In genomic region chr15:55998478-55998877, GRCh38 we compare ENCODE assay signal across 14 cellular contexts. TPM values are rescaled to one million over a fixed set of nuclear protein-coding genes. Genes with fewer than 3 reads are reported as not detected.
A peak's percentile ranks its signal among the peaks of the same experiment; 100 is the strongest.
DNase-seq lines count a peak whose midpoint lies in the region; ATAC-seq and TF ChIP-seq lines count a peak whose summit lies in the region.
"Had no signal": no experiment of that assay in that cellular context is flagged by ENCODE, and none has a peak within 500 bp of the region (broad histone marks: within the 10 kb centered on the region; RNA-seq: fewer than 3 reads in every experiment).

No MANE protein-coding gene starts in this region.

- no peaks in the 10 kb centered on the region for H3K36me3 Mint-ChIP-seq in WTC11
- H3K36me3 Mint-ChIP-seq in activated CD8-positive, alpha-beta T cell treated with anti-CD3 and anti-CD28 coated beads, Interleukin-2, amount 10 ng/mL, durations not matched to agents 7 days and 5 days (ENCODE audit: low read depth): no peaks in the 10 kb centered on the region

- no peak overlapping the region for H3K4me2 ChIP-seq in smooth muscle cell
- H3K4me2 ChIP-seq: GM23338 had no signal

- H3K27ac ChIP-seq in epithelial cell of prostate (peak overlapping the region; percentile 87), smooth muscle cell (ENCODE audit: low read depth) (peak overlapping the region; percentile 56)

- POLR2A ChIA-PET in WTC11 (lab: Charles Lee): no interaction called here
- POLR2A ChIA-PET in activated CD8-positive, alpha-beta T cell treated with anti-CD3 and anti-CD28 coated beads, Interleukin-2, amount 10 ng/mL, durations not matched to agents 7 days and 5 days (lab: Charles Lee): no interaction called here

- H3K27me3 ChIP-seq in smooth muscle cell (ENCODE audit: low read depth): no peaks in the 10 kb centered on the region

- DNase-seq in HPDE6-E6E7 (ENCODE audit: extremely low spot score) (peak; percentile 35), RPMI7951 (ENCODE audit: low read depth) (peak; percentile 58), epithelial cell of prostate (ENCODE audit: low read depth, low spot score) (no peak), smooth muscle cell (lab: John Stamatoyannopoulos, UW; ENCODE audit: unreplicated experiment) (no peak), NCI-H1092 (lab: John Stamatoyannopoulos, UW) (no peak), WTC11 (ENCODE audit: low spot score) (no peak)
- no peak for DNase-seq in activated CD8-positive, alpha-beta T cell treated with anti-CD3 and anti-CD28 coated beads, Interleukin-2, amount 10 ng/mL, durations not matched to agents 7 days and 5 days
- DNase-seq: AML-193, Caco-2, GDM1, KBM-7, NCI-H1105, NCI-H187 had no signal

- no peaks in the 10 kb centered on the region for H3K9me3 Mint-ChIP-seq in WTC11
- no peaks in the 10 kb centered on the region for H3K9me3 Mint-ChIP-seq in activated CD8-positive, alpha-beta T cell treated with anti-CD3 and anti-CD28 coated beads, Interleukin-2, amount 10 ng/mL, durations not matched to agents 7 days and 5 days (ENCODE audit: insufficient read depth)
- H3K9me3 Mint-ChIP-seq: GM23338 had no signal

- H4K20me1 ChIP-seq in smooth muscle cell (ENCODE audit: low read depth): no peaks in the 10 kb centered on the region

- no peak overlapping the region for H3K4me3 ChIP-seq in smooth muscle cell
- H3K4me3 ChIP-seq: GM23338 had no signal

- no peaks in the 10 kb centered on the region for H3F3A ChIP-seq in smooth muscle cell (ENCODE audit: low read depth)

- CTCF ChIA-PET in WTC11 (lab: Charles Lee): interaction anchor here (1.1 kb wide), 1 partner anchor 53 kb away, joined by 3 read pairs; no protein-coding TSS in a partner anchor
- CTCF ChIA-PET in activated CD8-positive, alpha-beta T cell treated with anti-CD3 and anti-CD28 coated beads, Interleukin-2, amount 10 ng/mL, durations not matched to agents 7 days and 5 days (lab: Charles Lee): interaction anchor here (0.9 kb wide), 1 partner anchor 84 kb away, joined by 3 read pairs; no protein-coding TSS in a partner anchor

- no peak for TF ChIP-seq CTCF in smooth muscle cell (IDR thresholded peaks at IDR 0.05; ENCODE audit: borderline replicate concordance, insufficient read depth, poor library complexity, severe bottlenecking)
- TF ChIP-seq CTCF in WTC11 (IDR thresholded peaks at IDR 0.05): no peak

- no peak overlapping the region for H3K4me3 Mint-ChIP-seq in WTC11
- no peak overlapping the region for H3K4me3 Mint-ChIP-seq in activated CD8-positive, alpha-beta T cell treated with anti-CD3 and anti-CD28 coated beads, Interleukin-2, amount 10 ng/mL, durations not matched to agents 7 days and 5 days
- H3K4me3 Mint-ChIP-seq: GM23338 had no signal

- 86% methylated on average over 1 of the region's 1 CpG for WGBS in smooth muscle cell (ENCODE audit: low lambda C conversion rate)

- no peak for ATAC-seq in WTC11
- no peak for ATAC-seq in activated CD8-positive, alpha-beta T cell treated with anti-CD3 and anti-CD28 coated beads, Interleukin-2, amount 10 ng/mL, durations not matched to agents 7 days and 5 days
- ATAC-seq: GM23338 had no signal

- H3K27ac Mint-ChIP-seq in WTC11: no peak overlapping the region
- no peak overlapping the region for H3K27ac Mint-ChIP-seq in activated CD8-positive, alpha-beta T cell treated with anti-CD3 and anti-CD28 coated beads, Interleukin-2, amount 10 ng/mL, durations not matched to agents 7 days and 5 days
- H3K27ac Mint-ChIP-seq: GM23338 had no signal

- peaks cover 29% of the 10 kb centered on the region for H3K27me3 Mint-ChIP-seq in WTC11 (ENCODE audit: low read depth)
- peaks cover 52% of the 10 kb centered on the region for H3K27me3 Mint-ChIP-seq in activated CD8-positive, alpha-beta T cell treated with anti-CD3 and anti-CD28 coated beads, Interleukin-2, amount 10 ng/mL, durations not matched to agents 7 days and 5 days (ENCODE audit: low read depth)

- no peaks in the 10 kb centered on the region for H3K9me3 ChIP-seq in smooth muscle cell (replicated peaks; ENCODE audit: low read depth)
- H3K9me3 ChIP-seq: Caco-2 had no signal

- no peak overlapping the region for H2AFZ ChIP-seq in smooth muscle cell (ENCODE audit: low read depth)
- H2AFZ ChIP-seq: GM23338 had no signal

- H3K36me3 ChIP-seq in smooth muscle cell (ENCODE audit: low read depth): no peaks in the 10 kb centered on the region

- peaks cover 5% of the 10 kb centered on the region for H3K4me1 ChIP-seq in smooth muscle cell (ENCODE audit: low read depth)
- H3K4me1 ChIP-seq: Caco-2 had no signal

- H3K9ac ChIP-seq in smooth muscle cell (ENCODE audit: low read depth): no peak overlapping the region

- H3K79me2 ChIP-seq in smooth muscle cell (ENCODE audit: low read depth): no peaks in the 10 kb centered on the region

- no peaks in the 10 kb centered on the region for H3K4me1 Mint-ChIP-seq in WTC11
- no peaks in the 10 kb centered on the region for H3K4me1 Mint-ChIP-seq in activated CD8-positive, alpha-beta T cell treated with anti-CD3 and anti-CD28 coated beads, Interleukin-2, amount 10 ng/mL, durations not matched to agents 7 days and 5 days (ENCODE audit: low read depth)

TF ChIP-seq in WTC11, 78 proteins besides CTCF, POLR2A, EP300 and RAD21:
- no peak for TF ChIP-seq ESRRA (CRISPR knock-in tag; IDR thresholded peaks at IDR 0.05; ENCODE audit: borderline replicate concordance)
- TF ChIP-seq NFYB (CRISPR knock-in tag; conservative IDR thresholded peaks at IDR 0.05; ENCODE audit: low read depth): no peak
- no peak for TF ChIP-seq FOXP1 (CRISPR knock-in tag; IDR thresholded peaks at IDR 0.05; ENCODE audit: borderline replicate concordance)
- TF ChIP-seq ZNF416 (CRISPR knock-in tag; IDR thresholded peaks at IDR 0.05): no peak
- TF ChIP-seq SP1 (CRISPR knock-in tag; conservative IDR thresholded peaks at IDR 0.05): no peak
- TF ChIP-seq ZNF425 (CRISPR knock-in tag; conservative IDR thresholded peaks at IDR 0.05): no peak

RNA-seq across cellular contexts. Expression of gene NEDD4, which starts 5.1 kb away (rescaled TPM):
- total RNA-seq in RPMI7951 (2014; rRNA removed; shearing (Covaris generic)): 30.8 and 32.2 TPM in 2 replicates
- total RNA-seq in smooth muscle cell: 34.5 and 39.4 TPM in 2 replicates
- polyA plus RNA-seq in smooth muscle cell: 6.6 and 7.3 TPM in 2 replicates
- 2.7 to 4.5 TPM (median 3.8 TPM) in 3 replicates for total RNA-seq in WTC11 (2021)
- total RNA-seq in activated CD8-positive, alpha-beta T cell treated with anti-CD3 and anti-CD28 coated beads, Interleukin-2, amount 10 ng/mL, durations not matched to agents 7 days and 5 days: 1 to 10 TPM; 5.7 to 6.2 TPM

Comparison
In these comparisons a context has a peak if more than half of its experiments do, and no peak if none do; other contexts are left out.
1. DNase-seq: peak in HPDE6-E6E7 (single experiment) and RPMI7951 (single experiment); none in epithelial cell of prostate (single experiment), smooth muscle cell (single experiment), NCI-H1092 (single experiment), WTC11 (single experiment) and activated CD8-positive, alpha-beta T cell treated with anti-CD3 and anti-CD28 coated beads, Interleukin-2, amount 10 ng/mL, durations not matched to agents 7 days and 5 days (single experiment).